In the genomic region with DNA sequence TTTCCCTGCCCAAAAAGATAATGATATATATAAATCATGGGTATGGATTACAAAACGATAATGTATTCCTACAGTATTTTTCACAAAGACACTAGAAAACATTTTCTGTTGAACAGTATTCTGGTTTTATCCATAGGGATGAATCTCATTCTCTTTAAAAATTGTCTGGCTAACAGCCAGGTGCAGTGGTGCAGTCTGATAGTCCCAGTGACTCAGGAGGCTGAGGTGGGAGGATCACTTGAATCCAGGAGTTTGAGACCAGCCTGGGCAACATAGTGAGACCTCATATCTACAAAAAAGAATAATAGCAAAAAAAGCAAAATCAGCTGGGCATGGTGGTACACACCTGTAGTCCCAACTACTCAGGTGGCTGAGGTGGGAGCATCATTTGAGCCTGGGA, we compare ENCODE assay signal across 1 cellular context.
TF ChIP-seq lines count a peak whose summit lies in the region.

No MANE protein-coding gene starts in this region.

TF ChIP-seq in K562, 482 proteins besides CTCF, POLR2A, EP300 and RAD21:
- TF ChIP-seq DPF2 (IDR thresholded peaks at IDR 0.05) = 0 out of 2 replicates have a peak, but pooled peaks have one; percentile 18
- peak; percentile 78 for TF ChIP-seq NFIC (IDR thresholded peaks at IDR 0.05)
- no peak for TF ChIP-seq HBP1 (CRISPR knock-in tag; IDR thresholded peaks at IDR 0.05)
- TF ChIP-seq ZSCAN32 (CRISPR knock-in tag; IDR thresholded peaks at IDR 0.05) = no peak
